Comparison of ENCODE assay signal across 21 cellular contexts in genomic region chr21:34190576-34191301, GRCh38.
A peak's percentile ranks its signal among the peaks of the same experiment; 100 is the strongest.
DNase-seq lines count a peak whose midpoint lies in the region; ATAC-seq and TF ChIP-seq lines count a peak whose summit lies in the region.
"Had no signal": no experiment of that assay in that cellular context is flagged by ENCODE, and none has a peak within 500 bp of the region (broad histone marks: within the 10 kb centered on the region; RNA-seq: fewer than 3 reads in every experiment).

No MANE protein-coding gene starts in this region.

- no peaks in the 10 kb centered on the region for H3K27me3 ChIP-seq in tibial nerve
- H3K27me3 ChIP-seq: adrenal gland, BE2C, right atrium auricular region, upper lobe of right lung had no signal

- DNase-seq in activated CD4-positive, alpha-beta T cell treated with anti-CD3 and anti-CD28 coated beads, Interleukin-2, amount 10 ng/mL, durations not matched to agents 24 days and 14 days, result peak; percentile 58
- DNase-seq in activated CD4-positive, alpha-beta T cell treated with anti-CD3 and anti-CD28 coated beads, Interleukin-2, amount 50 U/mL, for 4 hours, result no peak
- DNase-seq in NCI-H524 (lab: John Stamatoyannopoulos, UW), result peak; percentile 77 to 91
- DNase-seq in activated naive CD8-positive, alpha-beta T cell treated with anti-CD3 and anti-CD28 coated beads, Interleukin-2, amount 50 U/mL, for 24 hours, result no peak
- peak; percentile 57 for DNase-seq in osteocyte (ENCODE audit: extremely low spot score, unreplicated experiment)
- no peak for DNase-seq in COLO668 (lab: John Stamatoyannopoulos, UW; ENCODE audit: unreplicated experiment)
- DNase-seq in tibial nerve (ENCODE audit: low spot score in 2 of 2), result no peak
- no peak for DNase-seq in middle frontal gyrus (ENCODE audit: extremely low spot score, low spot score)
- DNase-seq: activated CD4-positive, CD25-positive, alpha-beta regulatory T cell treated with anti-CD3 and anti-CD28 coated beads, Interleukin-2, amount 50 U/mL, for 72 hours; BE2C; Calu3; cortex of kidney; GM23248; NCI-H1105; NCI-H2029; upper lobe of right lung had no signal

- peaks cover 25% of the 10 kb centered on the region for H3K9me3 Mint-ChIP-seq in activated CD4-positive, alpha-beta T cell treated with anti-CD3 and anti-CD28 coated beads, Interleukin-2, amount 10 ng/mL, durations not matched to agents 24 days and 14 days
- H3K9me3 Mint-ChIP-seq in activated naive CD8-positive, alpha-beta T cell treated with anti-CD3 and anti-CD28 coated beads, Interleukin-2, amount 50 U/mL, for 24 hours, result peaks cover 10% of the 10 kb centered on the region
- no peaks in the 10 kb centered on the region for H3K9me3 Mint-ChIP-seq in osteocyte (ENCODE audit: unreplicated experiment)

- H3K36me3 ChIP-seq in tibial nerve, result peaks cover 0 to 12% (median 0%) of the 10 kb centered on the region in 3 donors
- H3K36me3 ChIP-seq: adrenal gland, BE2C, right atrium auricular region, upper lobe of right lung had no signal

- H3K4me3 Mint-ChIP-seq in activated CD4-positive, alpha-beta T cell treated with anti-CD3 and anti-CD28 coated beads, Interleukin-2, amount 10 ng/mL, durations not matched to agents 24 days and 14 days, result peak overlapping the region; percentile 46
- H3K4me3 Mint-ChIP-seq in activated naive CD8-positive, alpha-beta T cell treated with anti-CD3 and anti-CD28 coated beads, Interleukin-2, amount 50 U/mL, for 24 hours, result no peak overlapping the region
- no peak overlapping the region for H3K4me3 Mint-ChIP-seq in osteocyte (ENCODE audit: unreplicated experiment)

- intact Hi-C loops in activated CD4-positive, alpha-beta T cell treated with anti-CD3 and anti-CD28 coated beads, Interleukin-2, amount 10 ng/mL, durations not matched to agents 24 days and 14 days (cut with micrococcal nuclease), result loop anchor here (1.0 to 5.0 kb wide), 5 partner anchors 36 to 268 kb away; no protein-coding TSS in a partner anchor

- peaks cover 14% of the 10 kb centered on the region for H3K36me3 Mint-ChIP-seq in activated CD4-positive, alpha-beta T cell treated with anti-CD3 and anti-CD28 coated beads, Interleukin-2, amount 10 ng/mL, durations not matched to agents 24 days and 14 days (ENCODE audit: low read depth)
- H3K36me3 Mint-ChIP-seq in activated naive CD8-positive, alpha-beta T cell treated with anti-CD3 and anti-CD28 coated beads, Interleukin-2, amount 50 U/mL, for 24 hours (ENCODE audit: low read depth), result peaks cover 5% of the 10 kb centered on the region
- H3K36me3 Mint-ChIP-seq in osteocyte (ENCODE audit: unreplicated experiment), result peaks cover 9% of the 10 kb centered on the region

- H3K27ac Mint-ChIP-seq in activated CD4-positive, alpha-beta T cell treated with anti-CD3 and anti-CD28 coated beads, Interleukin-2, amount 10 ng/mL, durations not matched to agents 24 days and 14 days, result peak overlapping the region; percentile 88
- no peak overlapping the region for H3K27ac Mint-ChIP-seq in activated naive CD8-positive, alpha-beta T cell treated with anti-CD3 and anti-CD28 coated beads, Interleukin-2, amount 50 U/mL, for 24 hours
- H3K27ac Mint-ChIP-seq in osteocyte (ENCODE audit: unreplicated experiment), result no peak overlapping the region

- no peak overlapping the region for H3K4me3 ChIP-seq in tibial nerve
- H3K4me3 ChIP-seq: adrenal gland, GM23248, lung, right atrium auricular region, upper lobe of right lung had no signal

- H3K27me3 Mint-ChIP-seq in activated CD4-positive, alpha-beta T cell treated with anti-CD3 and anti-CD28 coated beads, Interleukin-2, amount 10 ng/mL, durations not matched to agents 24 days and 14 days, result no peaks in the 10 kb centered on the region
- H3K27me3 Mint-ChIP-seq in activated naive CD8-positive, alpha-beta T cell treated with anti-CD3 and anti-CD28 coated beads, Interleukin-2, amount 50 U/mL, for 24 hours, result no peaks in the 10 kb centered on the region
- H3K27me3 Mint-ChIP-seq in osteocyte (ENCODE audit: unreplicated experiment), result no peaks in the 10 kb centered on the region

- no peaks in the 10 kb centered on the region for H3K9me3 ChIP-seq in tibial nerve
- H3K9me3 ChIP-seq: adrenal gland, BE2C, right atrium auricular region, upper lobe of right lung had no signal

- H3K4me1 Mint-ChIP-seq in activated CD4-positive, alpha-beta T cell treated with anti-CD3 and anti-CD28 coated beads, Interleukin-2, amount 10 ng/mL, durations not matched to agents 24 days and 14 days, result peaks cover 35% of the 10 kb centered on the region
- peaks cover 34% of the 10 kb centered on the region for H3K4me1 Mint-ChIP-seq in activated naive CD8-positive, alpha-beta T cell treated with anti-CD3 and anti-CD28 coated beads, Interleukin-2, amount 50 U/mL, for 24 hours
- H3K4me1 Mint-ChIP-seq in osteocyte (ENCODE audit: unreplicated experiment), result peaks cover 7% of the 10 kb centered on the region

- no peak for TF ChIP-seq CTCF in osteocyte (IDR thresholded peaks at IDR 0.05)
- TF ChIP-seq CTCF in tibial nerve (IDR thresholded peaks at IDR 0.05), result no peak

- peaks cover 0 to 10% (median 0%) of the 10 kb centered on the region in 4 donors for H3K4me1 ChIP-seq in tibial nerve
- H3K4me1 ChIP-seq: right atrium auricular region, upper lobe of right lung had no signal

- WGBS in tibial nerve, 2 donors, result 85 to 86% methylated on average over 7 of the region's 7 CpGs

- no peak overlapping the region for H3K27ac ChIP-seq in tibial nerve
- H3K27ac ChIP-seq: GM23248, right atrium auricular region, RWPE1, upper lobe of right lung had no signal

- ATAC-seq in activated naive CD8-positive, alpha-beta T cell treated with anti-CD3 and anti-CD28 coated beads, Interleukin-2, amount 50 U/mL, for 24 hours, result peak; percentile 13
- ATAC-seq: SK-N-SH treated with all-trans-retinoic acid at 6 μM for 48 hours, upper lobe of right lung had no signal

- TF ChIP-seq EP300 in tibial nerve (IDR thresholded peaks at IDR 0.05), result no peak

- TF ChIP-seq POLR2A in tibial nerve (IDR thresholded peaks at IDR 0.05), result no peak

Comparison
In these comparisons a context has a peak if more than half of its experiments do, and no peak if none do; other contexts are left out.
1. DNase-seq: peak in activated CD4-positive, alpha-beta T cell treated with anti-CD3 and anti-CD28 coated beads, Interleukin-2, amount 10 ng/mL, durations not matched to agents 24 days and 14 days (single experiment), NCI-H524 (2 of 2) and osteocyte (single experiment); none in activated CD4-positive, alpha-beta T cell treated with anti-CD3 and anti-CD28 coated beads, Interleukin-2, amount 50 U/mL, for 4 hours (0 of 2), activated naive CD8-positive, alpha-beta T cell treated with anti-CD3 and anti-CD28 coated beads, Interleukin-2, amount 50 U/mL, for 24 hours (single experiment), COLO668 (single experiment), tibial nerve (0 of 2) and middle frontal gyrus (single experiment).